Comparison of ENCODE assay signal across 15 cellular contexts in genomic region chr2:105376789-105377231, GRCh38. TPM values are rescaled to one million over a fixed set of nuclear protein-coding genes. Genes with fewer than 3 reads are reported as not detected.
A peak's percentile ranks its signal among the peaks of the same experiment; 100 is the strongest.
DNase-seq lines count a peak whose midpoint lies in the region; ATAC-seq and TF ChIP-seq lines count a peak whose summit lies in the region.
"Had no signal": no experiment of that assay in that cellular context is flagged by ENCODE, and none has a peak within 500 bp of the region (broad histone marks: within the 10 kb centered on the region; RNA-seq: fewer than 3 reads in every experiment).

No MANE protein-coding gene starts in this region.

- peaks cover 95% of the 10 kb centered on the region for H3K79me2 ChIP-seq in osteoblast (ENCODE audit: insufficient read depth, low read length)

- H3K27ac ChIP-seq in RWPE2 (ENCODE audit: poor library complexity, severe bottlenecking), result peak overlapping the region; percentile 59
- peak overlapping the region; percentile 90 for H3K27ac ChIP-seq in osteoblast (ENCODE audit: low read depth, low read length)

- H3K36me3 Mint-ChIP-seq in activated naive CD4-positive, alpha-beta T cell treated with anti-CD3 and anti-CD28 coated beads, Interleukin-2, amount 10 ng/mL, durations not matched to agents 7 days and 5 days, result no peaks in the 10 kb centered on the region
- H3K36me3 Mint-ChIP-seq: immature natural killer cell had no signal

- H3K9me3 ChIP-seq in RWPE2 (ENCODE audit: severe bottlenecking), result no peaks in the 10 kb centered on the region
- H3K9me3 ChIP-seq in osteoblast (ENCODE audit: low read depth, low read length), result no peaks in the 10 kb centered on the region
- H3K9me3 ChIP-seq: prostate gland had no signal

- H3K36me3 ChIP-seq in RWPE2 (ENCODE audit: low read depth) (peaks cover 100% of the 10 kb centered on the region), osteoblast (ENCODE audit: insufficient read depth, low read length) (peaks cover 98% of the 10 kb centered on the region)
- H3K36me3 ChIP-seq: prostate gland had no signal

- H3K4me3 ChIP-seq in RWPE2 (ENCODE audit: severe bottlenecking) (no peak overlapping the region), osteoblast (ENCODE audit: insufficient read depth, low read length) (no peak overlapping the region)
- H3K4me3 ChIP-seq: prostate gland had no signal

- H3K4me1 ChIP-seq in RWPE2 (ENCODE audit: insufficient read depth, poor library complexity, severe bottlenecking), result peaks cover 78% of the 10 kb centered on the region
- peaks cover 97% of the 10 kb centered on the region for H3K4me1 ChIP-seq in osteoblast (ENCODE audit: insufficient read depth, low read length)

- peak overlapping the region; percentile 23 for H3K4me2 ChIP-seq in osteoblast (ENCODE audit: insufficient read depth, low read length)

- no peak for TF ChIP-seq CTCF in RWPE2 (IDR thresholded peaks at IDR 0.05; ENCODE audit: poor library complexity, severe bottlenecking)
- no peak for TF ChIP-seq CTCF in osteoblast (IDR thresholded peaks at IDR 0.05; ENCODE audit: extremely low read depth, low read depth, low read length)

- peak; percentile 27; the same call in 1 of the 3 replicates for ATAC-seq in RWPE2 (ENCODE audit: low read depth)

- CTCF ChIA-PET in activated naive CD4-positive, alpha-beta T cell treated with anti-CD3 and anti-CD28 coated beads, Interleukin-2, amount 10 ng/mL, durations not matched to agents 7 days and 5 days (lab: Charles Lee), result no interaction called here

- H3K27me3 ChIP-seq in RWPE2 (ENCODE audit: insufficient read depth, poor library complexity, severe bottlenecking) (no peaks in the 10 kb centered on the region), osteoblast (ENCODE audit: insufficient read depth, low read length) (no peaks in the 10 kb centered on the region)

- no peak overlapping the region for H3K4me3 Mint-ChIP-seq in activated naive CD4-positive, alpha-beta T cell treated with anti-CD3 and anti-CD28 coated beads, Interleukin-2, amount 10 ng/mL, durations not matched to agents 7 days and 5 days
- H3K4me3 Mint-ChIP-seq: B cell, immature natural killer cell had no signal

- peaks cover 11% of the 10 kb centered on the region for H3K4me1 Mint-ChIP-seq in activated naive CD4-positive, alpha-beta T cell treated with anti-CD3 and anti-CD28 coated beads, Interleukin-2, amount 10 ng/mL, durations not matched to agents 7 days and 5 days
- H3K4me1 Mint-ChIP-seq: B cell had no signal

- H4K20me1 ChIP-seq in osteoblast (ENCODE audit: insufficient read depth, low read length), result peaks cover 80% of the 10 kb centered on the region

- DNase-seq in EH (ENCODE audit: low read depth), result peak; percentile 86
- DNase-seq in RWPE2 (ENCODE audit: low spot score), result peak; percentile 2
- peak; percentile 76 for DNase-seq in fibroblast of gingiva (ENCODE audit: low read depth)
- DNase-seq in osteoblast (ENCODE audit: insufficient read length, low spot score, missing footprints), result no peak
- no peak for DNase-seq in stimulated activated CD4-positive, alpha-beta T cell treated with anti-CD3 and anti-CD28 coated beads, Interleukin-12 subunit alpha, Interleukin-12 subunit beta, amount 100 ng/mL, for 4 hours
- DNase-seq in NCI-H510A (lab: John Stamatoyannopoulos, UW), result no peak
- DNase-seq in NCI-H748 (lab: John Stamatoyannopoulos, UW; ENCODE audit: unreplicated experiment), result no peak
- no peak for DNase-seq in activated naive CD4-positive, alpha-beta T cell treated with anti-CD3 and anti-CD28 coated beads, Interleukin-2, amount 10 ng/mL, durations not matched to agents 7 days and 5 days
- DNase-seq: activated gamma-delta T cell treated with Interleukin-2 at 50 U/mL for 16 hours; cerebellar nuclear complex; DMS153; immature natural killer cell; stimulated activated CD4-positive, alpha-beta T cell treated with anti-CD3 and anti-CD28 coated beads, Interleukin-4, amount 100 ng/mL, for 1 hour had no signal

- H3K27ac Mint-ChIP-seq in activated naive CD4-positive, alpha-beta T cell treated with anti-CD3 and anti-CD28 coated beads, Interleukin-2, amount 10 ng/mL, durations not matched to agents 7 days and 5 days, result no peak overlapping the region
- H3K27ac Mint-ChIP-seq: B cell, immature natural killer cell had no signal

- H2AFZ ChIP-seq in osteoblast (ENCODE audit: low read length), result no peak overlapping the region

- no peaks in the 10 kb centered on the region for H3K27me3 Mint-ChIP-seq in activated naive CD4-positive, alpha-beta T cell treated with anti-CD3 and anti-CD28 coated beads, Interleukin-2, amount 10 ng/mL, durations not matched to agents 7 days and 5 days
- H3K27me3 Mint-ChIP-seq: B cell had no signal

- H3K9me3 Mint-ChIP-seq in activated naive CD4-positive, alpha-beta T cell treated with anti-CD3 and anti-CD28 coated beads, Interleukin-2, amount 10 ng/mL, durations not matched to agents 7 days and 5 days, result no peaks in the 10 kb centered on the region

RNA-seq across cellular contexts. Expression of gene FHL2, which starts 22.0 kb away (rescaled TPM):
- 566 and 568 TPM in 2 replicates for total RNA-seq in osteoblast
- total RNA-seq: B cell had no signal

RNA-seq across cellular contexts. Expression of gene C2orf49, which starts 39.5 kb away (rescaled TPM):
- total RNA-seq in osteoblast, result 18.0 and 18.1 TPM in 2 replicates

RNA-seq across cellular contexts. Expression of gene TGFBRAP1, which starts 47.3 kb away (rescaled TPM):
- 32.6 and 32.7 TPM in 2 replicates for total RNA-seq in osteoblast

Comparison
In these comparisons a context has a peak if more than half of its experiments do, and no peak if none do; other contexts are left out.
1. DNase-seq: peak in EH (single experiment), RWPE2 (single experiment) and fibroblast of gingiva (single experiment); none in osteoblast (single experiment), stimulated activated CD4-positive, alpha-beta T cell treated with anti-CD3 and anti-CD28 coated beads, Interleukin-12 subunit alpha, Interleukin-12 subunit beta, amount 100 ng/mL, for 4 hours (single experiment), NCI-H510A (single experiment), NCI-H748 (single experiment) and activated naive CD4-positive, alpha-beta T cell treated with anti-CD3 and anti-CD28 coated beads, Interleukin-2, amount 10 ng/mL, durations not matched to agents 7 days and 5 days (single experiment).